ENCODE assay signal across 8 cellular contexts in genomic region chr13:113216165-113217056, GRCh38. TPM values are rescaled to one million over a fixed set of nuclear protein-coding genes. Genes with fewer than 3 reads are reported as not detected.
DNase-seq lines count a peak whose midpoint lies in the region; ATAC-seq and TF ChIP-seq lines count a peak whose summit lies in the region.

No MANE protein-coding gene starts in this region.

- ATAC-seq in lung (ENCODE audit: insufficient read depth, low FRiP score) (peak; percentile 82), GM18868 (IDR thresholded peaks at IDR 0.05; ENCODE audit: unreplicated experiment) (no peak), GM18858 (IDR thresholded peaks at IDR 0.05; ENCODE audit: unreplicated experiment) (no peak)

- in situ Hi-C loops in G401 (cut with HindIII; ENCODE audit: low sequenced_read_pairs) = no loop called here

- intact Hi-C loops in colonic mucosa (cut with DNase I) (no loop called here), dorsolateral prefrontal cortex (cut with DNase I) (no loop called here)

- H3K36me3 ChIP-seq in colonic mucosa (no peaks in the 10 kb centered on the region), lung (ENCODE audit: control insufficient read depth in 2 of 2, insufficient read depth in 2 of 2, low read length in 2 of 2) (peaks cover 0 to 11% of the 10 kb centered on the region in 2 donors)

- H3K4me1 ChIP-seq in colonic mucosa (no peaks in the 10 kb centered on the region), lung (ENCODE audit: control insufficient read depth in 2 of 2, insufficient read depth in 2 of 2, low read length in 2 of 2) (peaks cover 5 to 20% of the 10 kb centered on the region in 2 donors)

- H3K9me3 ChIP-seq in colonic mucosa (no peaks in the 10 kb centered on the region), lung (ENCODE audit: control insufficient read depth in 2 of 2, insufficient read depth in 1 of 2, low read length in 1 of 2) (no peaks in the 10 kb centered on the region)

- whole genome bisulfite sequencing in lung, 2 donors = 41 to 68% methylated on average over 8 of the region's 8 CpGs

- H3K27me3 ChIP-seq in colonic mucosa (no peaks in the 10 kb centered on the region), lung (ENCODE audit: control insufficient read depth, insufficient read depth) (no peaks in the 10 kb centered on the region), dorsolateral prefrontal cortex (no peaks in the 10 kb centered on the region)

- H3K27ac ChIP-seq in colonic mucosa (no peak overlapping the region), lung (ENCODE audit: low read depth in 1 of 2, low read length in 1 of 2) (peak overlapping the region; percentile 2 to 71), dorsolateral prefrontal cortex (peak overlapping the region in 27 of 59 donors; percentile 1 to 59 (median 14))

- no peak for TF ChIP-seq CTCF in colonic mucosa (IDR thresholded peaks at IDR 0.05)
- no peak for TF ChIP-seq CTCF in lung (IDR thresholded peaks at IDR 0.05; ENCODE audit: control extremely low read depth, extremely low read depth)
- no peak for TF ChIP-seq CTCF in dorsolateral prefrontal cortex (IDR thresholded peaks at IDR 0.05 in 54 of 56, conservative IDR thresholded peaks at IDR 0.05 in 2 of 56; ENCODE audit: low read depth in 1 of 56, partially characterized antibody in 56 of 56)

- DNase-seq in G401 (ENCODE audit: low spot score) (peak; percentile 60), NCI-H2029 (lab: John Stamatoyannopoulos, UW) (peak; percentile 51), colonic mucosa (peak; percentile 40), lung (ENCODE audit: low spot score) (peak; percentile 73), NCI-H748 (lab: John Stamatoyannopoulos, UW; ENCODE audit: unreplicated experiment) (no peak), dorsolateral prefrontal cortex (no peak)

- H3K4me3 ChIP-seq in colonic mucosa = no peak overlapping the region
- H3K4me3 ChIP-seq in lung = no peak overlapping the region
- no peak overlapping the region for H3K4me3 ChIP-seq in dorsolateral prefrontal cortex

- H3K9ac ChIP-seq in colonic mucosa (ENCODE audit: low read depth in 2 of 2, low read length in 2 of 2) = no peak overlapping the region

RNA-seq across cellular contexts. Expression of gene CUL4A, which starts 7.0 kb away (rescaled TPM):
- 154 and 194 TPM in 2 replicates for total RNA-seq in G401 (2014; rRNA removed; shearing (Covaris generic))
- total RNA-seq in colonic mucosa (10 to 100 TPM; 54.6 to 62.6 TPM), lung (10 to 100 TPM; 73.7 to 88.1 TPM), dorsolateral prefrontal cortex (10 to 100 TPM; 32.7 to 59.3 (median 45.6) TPM)
- 10 to 100 TPM; 29.2 to 41.3 TPM for polyA plus RNA-seq in lung

RNA-seq across cellular contexts. Expression of gene PCID2, which starts 7.9 kb away (rescaled TPM):
- total RNA-seq in G401 (2014; rRNA removed; shearing (Covaris generic)) = 89.6 and 103 TPM in 2 replicates
- 10 to 100 TPM; 23.4 to 40.2 TPM for total RNA-seq in colonic mucosa
- 10 to 100 TPM; 36.8 to 86.2 TPM for total RNA-seq in lung
- polyA plus RNA-seq in lung = 10 to 100 TPM; 31.5 to 37.8 TPM
- total RNA-seq in dorsolateral prefrontal cortex = 100 to 1,000 TPM in 1 of 120 experiments, 10 to 100 TPM in 119; 32.8 to 106 (median 48.0) TPM

RNA-seq across cellular contexts. Expression of gene PROZ, which starts 58.0 kb away (rescaled TPM):
- not detected in 2 replicates for total RNA-seq in G401 (2014; rRNA removed; shearing (Covaris generic))
- not detected for total RNA-seq in colonic mucosa
- not detected for total RNA-seq in lung
- polyA plus RNA-seq in lung = not detected
- under 1 TPM in 6 of 120 experiments, not detected in 114; 0.24 to 0.48 (median 0.34) TPM for total RNA-seq in dorsolateral prefrontal cortex

Comparison
In these comparisons a context has a peak if more than half of its experiments do, and no peak if none do; other contexts are left out.
1. DNase-seq: peak in G401 (single experiment), NCI-H2029 (single experiment), colonic mucosa (single experiment) and lung (single experiment); none in NCI-H748 (single experiment) and dorsolateral prefrontal cortex (0 of 10).